Comparison of ENCODE assay signal across 10 cellular contexts in genomic region chr10:102675887-102676616, GRCh38. TPM values are rescaled to one million over a fixed set of nuclear protein-coding genes. Genes with fewer than 3 reads are reported as not detected.
DNase-seq lines count a peak whose midpoint lies in the region; ATAC-seq, FAIRE-seq and TF ChIP-seq lines count a peak whose summit lies in the region.
"Had no signal": no experiment of that assay in that cellular context is flagged by ENCODE, and none has a peak within 500 bp of the region (broad histone marks: within the 10 kb centered on the region; RNA-seq: fewer than 3 reads in every experiment).

No MANE protein-coding gene starts in this region.

- H3K4me1 Mint-ChIP-seq in CD14-positive monocyte (peaks cover 77% of the 10 kb centered on the region), mesothelial cell of epicardium (peaks cover 69% of the 10 kb centered on the region)
- H3K4me1 Mint-ChIP-seq in activated CD8-positive, alpha-beta memory T cell treated with anti-CD3 and anti-CD28 coated beads, Interleukin-2, amount 10 ng/mL, durations not matched to agents 7 days and 5 days, result peaks cover 35% of the 10 kb centered on the region

- FAIRE-seq in bronchial epithelial cell (lab: Jason Lieb, UNC), result no peak
- FAIRE-seq: H1 had no signal

- 0 out of 2 replicates have a peak, but pooled peaks cover 4% of the 10 kb centered on the region for H3F3A ChIP-seq in MM.1S (ENCODE audit: insufficient read depth, low read length)

- no peaks in the 10 kb centered on the region for H3K9me2 ChIP-seq in MM.1S (replicated peaks; ENCODE audit: insufficient read depth, low read length)

- H3K79me2 ChIP-seq in MM.1S (ENCODE audit: low read length), result no peaks in the 10 kb centered on the region

- peak; percentile 78 for DNase-seq in CD14-positive monocyte (ENCODE audit: low spot score)
- peak; percentile 51 for DNase-seq in MM.1S
- DNase-seq in bronchial epithelial cell (ENCODE audit: low read depth), result peak; percentile 73
- no peak for DNase-seq in mesothelial cell of epicardium (ENCODE audit: low spot score in 2 of 2, unreplicated experiment in 2 of 2)
- DNase-seq in aorta, result peak; percentile 41 to 76
- no peak for DNase-seq in central memory CD4-positive, alpha-beta T cell
- no peak for DNase-seq in activated CD8-positive, alpha-beta memory T cell treated with anti-CD3 and anti-CD28 coated beads, Interleukin-2, amount 10 ng/mL, durations not matched to agents 7 days and 5 days

- H3K4me1 ChIP-seq in MM.1S (ENCODE audit: low read length), result no peaks in the 10 kb centered on the region
- H3K4me1 ChIP-seq in aorta (ENCODE audit: control insufficient read depth in 1 of 2, insufficient read depth in 2 of 2, low read length in 2 of 2), result peaks cover 0 to 3% of the 10 kb centered on the region in 2 donors

- ATAC-seq in aorta (ENCODE audit: low FRiP score) (no peak), HG03469 (IDR thresholded peaks at IDR 0.05; ENCODE audit: unreplicated experiment) (no peak)
- ATAC-seq in activated CD8-positive, alpha-beta memory T cell treated with anti-CD3 and anti-CD28 coated beads, Interleukin-2, amount 10 ng/mL, durations not matched to agents 7 days and 5 days, result no peak
- ATAC-seq: foreskin keratinocyte had no signal

- no peak overlapping the region for H2AFZ ChIP-seq in MM.1S (ENCODE audit: low read length)

- H3K27ac Mint-ChIP-seq in CD14-positive monocyte (peak overlapping the region; percentile 98 to 100 (median 99)), mesothelial cell of epicardium (peak overlapping the region; percentile 96)
- no peak overlapping the region for H3K27ac Mint-ChIP-seq in activated CD8-positive, alpha-beta memory T cell treated with anti-CD3 and anti-CD28 coated beads, Interleukin-2, amount 10 ng/mL, durations not matched to agents 7 days and 5 days

- H3K4me3 Mint-ChIP-seq in CD14-positive monocyte, result peak overlapping the region; percentile 56 to 78
- H3K4me3 Mint-ChIP-seq in mesothelial cell of epicardium, result peak overlapping the region; percentile 36
- no peak overlapping the region for H3K4me3 Mint-ChIP-seq in activated CD8-positive, alpha-beta memory T cell treated with anti-CD3 and anti-CD28 coated beads, Interleukin-2, amount 10 ng/mL, durations not matched to agents 7 days and 5 days

- 23 to 29% methylated on average over 13 of the region's 13 CpGs for WGBS in aorta, 2 donors

- H3K36me3 ChIP-seq in MM.1S (replicated peaks; ENCODE audit: insufficient read depth, low read length), result no peaks in the 10 kb centered on the region
- no peaks in the 10 kb centered on the region for H3K36me3 ChIP-seq in bronchial epithelial cell (ENCODE audit: control insufficient read depth, insufficient read depth, low read length)
- H3K36me3 ChIP-seq in aorta (ENCODE audit: control insufficient read depth in 1 of 2, insufficient read depth in 2 of 2, low read length in 1 of 2), result no peaks in the 10 kb centered on the region

- peaks cover 0 to 2% (median 0%) of the 10 kb centered on the region in 3 donors for H3K27me3 Mint-ChIP-seq in CD14-positive monocyte (ENCODE audit: low read depth in 3 of 3)
- H3K27me3 Mint-ChIP-seq in mesothelial cell of epicardium (ENCODE audit: low read depth), result no peaks in the 10 kb centered on the region
- H3K27me3 Mint-ChIP-seq in activated CD8-positive, alpha-beta memory T cell treated with anti-CD3 and anti-CD28 coated beads, Interleukin-2, amount 10 ng/mL, durations not matched to agents 7 days and 5 days, result no peaks in the 10 kb centered on the region

- H3K9me3 ChIP-seq in MM.1S (replicated peaks; ENCODE audit: insufficient read depth, low read length), result no peaks in the 10 kb centered on the region
- no peaks in the 10 kb centered on the region for H3K9me3 ChIP-seq in aorta (ENCODE audit: control insufficient read depth, low read length)

- H3K9me3 Mint-ChIP-seq in CD14-positive monocyte (no peaks in the 10 kb centered on the region), mesothelial cell of epicardium (no peaks in the 10 kb centered on the region)
- H3K9me3 Mint-ChIP-seq in activated CD8-positive, alpha-beta memory T cell treated with anti-CD3 and anti-CD28 coated beads, Interleukin-2, amount 10 ng/mL, durations not matched to agents 7 days and 5 days (ENCODE audit: low read depth), result no peaks in the 10 kb centered on the region

- CTCF ChIA-PET in activated CD8-positive, alpha-beta memory T cell treated with anti-CD3 and anti-CD28 coated beads, Interleukin-2, amount 10 ng/mL, durations not matched to agents 7 days and 5 days (lab: Charles Lee), result interaction anchor here (0.9 to 4.8 kb wide), 9 partner anchors 9 to 225 kb away, joined by 3 to 23 read pairs (median 5); partner anchors contain the start of gene SUFU

- H3K36me3 Mint-ChIP-seq in CD14-positive monocyte (peaks cover 0 to 8% of the 10 kb centered on the region in 2 donors), mesothelial cell of epicardium (no peaks in the 10 kb centered on the region)
- H3K36me3 Mint-ChIP-seq in activated CD8-positive, alpha-beta memory T cell treated with anti-CD3 and anti-CD28 coated beads, Interleukin-2, amount 10 ng/mL, durations not matched to agents 7 days and 5 days, result peaks cover 6% of the 10 kb centered on the region

- H3K4me3 ChIP-seq in MM.1S (ENCODE audit: low read length), result no peak overlapping the region
- H3K4me3 ChIP-seq in bronchial epithelial cell (ENCODE audit: low read depth, low read length), result no peak overlapping the region
- no peak overlapping the region for H3K4me3 ChIP-seq in aorta (ENCODE audit: low read length in 2 of 2)

- TF ChIP-seq CTCF in CD14-positive monocyte (IDR thresholded peaks at IDR 0.05), result no peak
- TF ChIP-seq CTCF in MM.1S (IDR thresholded peaks at IDR 0.05; ENCODE audit: low read length), result no peak
- no peak for TF ChIP-seq CTCF in bronchial epithelial cell (IDR thresholded peaks at IDR 0.05; ENCODE audit: insufficient read depth, low read length, severe bottlenecking)
- TF ChIP-seq CTCF in mesothelial cell of epicardium (IDR thresholded peaks at IDR 0.05; ENCODE audit: unreplicated experiment), result no peak

- H3K27ac ChIP-seq in MM.1S (ENCODE audit: low read length), result no peak overlapping the region; the same call in 1 of the 2 replicates
- H3K27ac ChIP-seq in aorta (ENCODE audit: low read depth in 1 of 2, low read length in 2 of 2), result no peak overlapping the region
- H3K27ac ChIP-seq: foreskin keratinocyte had no signal

- no peaks in the 10 kb centered on the region for H3K27me3 ChIP-seq in MM.1S (replicated peaks; ENCODE audit: insufficient read depth, low read length)
- no peaks in the 10 kb centered on the region for H3K27me3 ChIP-seq in bronchial epithelial cell (ENCODE audit: control insufficient read depth, insufficient read depth, low read length)
- H3K27me3 ChIP-seq in aorta (ENCODE audit: control insufficient read depth in 1 of 2, insufficient read depth in 2 of 2, low read length in 1 of 2), result no peaks in the 10 kb centered on the region
- H3K27me3 ChIP-seq: foreskin keratinocyte had no signal

- intact Hi-C loops in CD14-positive monocyte (cut with micrococcal nuclease), result loop anchor here (2.0 kb wide), 1 partner anchor 29 kb away; no protein-coding TSS in a partner anchor
- intact Hi-C loops in aorta (cut with DNase I), result loop anchor here in 1 of 2 donors (2.0 to 5.0 kb wide), 2 partner anchors 29 to 36 kb away; partner anchors contain the start of genes ARL3 and SFXN2

- H3K4me2 ChIP-seq in MM.1S (ENCODE audit: low read depth, low read length), result peak overlapping the region; percentile 26; the same call in 1 of the 2 replicates

- H4K20me1 ChIP-seq in MM.1S (ENCODE audit: insufficient read depth, low read length), result no peaks in the 10 kb centered on the region

- no peak overlapping the region for H3K9ac ChIP-seq in MM.1S (ENCODE audit: low read length)

RNA-seq across cellular contexts. Expression of gene TRIM8, which starts 31.8 kb away (rescaled TPM):
- polyA plus RNA-seq in CD14-positive monocyte (10 to 100 TPM; 39.4 to 41.4 TPM), aorta (10 to 100 TPM; 40.6 to 72.4 TPM)
- total RNA-seq in bronchial epithelial cell (31.1 and 41.2 TPM in 2 replicates), mesothelial cell of epicardium (74.3 to 85.3 TPM (median 79.2 TPM) in 3 replicates), aorta (100 to 1,000 TPM; 126 to 189 TPM)
- total RNA-seq in activated CD8-positive, alpha-beta memory T cell treated with anti-CD3 and anti-CD28 coated beads, Interleukin-2, amount 10 ng/mL, durations not matched to agents 7 days and 5 days, result 10 to 100 TPM; 58.7 to 86.9 TPM

RNA-seq across cellular contexts. Expression of gene ARL3, which starts 38.1 kb away (rescaled TPM):
- polyA plus RNA-seq in CD14-positive monocyte (1 to 10 TPM; 6.0 to 6.3 TPM), aorta (10 to 100 TPM; 17.3 to 18.9 TPM)
- total RNA-seq in bronchial epithelial cell (4.7 and 5.8 TPM in 2 replicates), mesothelial cell of epicardium (13.0 to 13.9 TPM (median 13.7 TPM) in 3 replicates), aorta (1 to 10 TPM; 8.2 to 8.6 TPM)
- total RNA-seq in activated CD8-positive, alpha-beta memory T cell treated with anti-CD3 and anti-CD28 coated beads, Interleukin-2, amount 10 ng/mL, durations not matched to agents 7 days and 5 days, result 1 to 10 TPM; 7.2 to 9.7 TPM

RNA-seq across cellular contexts. Expression of gene SFXN2, which starts 38.4 kb away (rescaled TPM):
- polyA plus RNA-seq in CD14-positive monocyte (1 to 10 TPM; 1.8 to 2.0 TPM), aorta (1 to 10 TPM; 3.2 to 3.5 TPM)
- total RNA-seq in bronchial epithelial cell (0.64 and 3.4 TPM in 2 replicates), mesothelial cell of epicardium (33.3 to 36.8 TPM (median 34.9 TPM) in 3 replicates), aorta (1 to 10 TPM; 5.1 to 8.3 TPM)
- total RNA-seq in activated CD8-positive, alpha-beta memory T cell treated with anti-CD3 and anti-CD28 coated beads, Interleukin-2, amount 10 ng/mL, durations not matched to agents 7 days and 5 days, result 10 to 100 TPM; 22.1 to 30.1 TPM

Comparison
In these comparisons a context has a peak if more than half of its experiments do, and no peak if none do; other contexts are left out.
1. DNase-seq: peak in CD14-positive monocyte (single experiment), MM.1S (single experiment), bronchial epithelial cell (single experiment) and aorta (2 of 2); none in mesothelial cell of epicardium (0 of 2), central memory CD4-positive, alpha-beta T cell (single experiment) and activated CD8-positive, alpha-beta memory T cell treated with anti-CD3 and anti-CD28 coated beads, Interleukin-2, amount 10 ng/mL, durations not matched to agents 7 days and 5 days (single experiment).